15 cellular contexts compared by ENCODE assay signal in the genomic region with DNA sequence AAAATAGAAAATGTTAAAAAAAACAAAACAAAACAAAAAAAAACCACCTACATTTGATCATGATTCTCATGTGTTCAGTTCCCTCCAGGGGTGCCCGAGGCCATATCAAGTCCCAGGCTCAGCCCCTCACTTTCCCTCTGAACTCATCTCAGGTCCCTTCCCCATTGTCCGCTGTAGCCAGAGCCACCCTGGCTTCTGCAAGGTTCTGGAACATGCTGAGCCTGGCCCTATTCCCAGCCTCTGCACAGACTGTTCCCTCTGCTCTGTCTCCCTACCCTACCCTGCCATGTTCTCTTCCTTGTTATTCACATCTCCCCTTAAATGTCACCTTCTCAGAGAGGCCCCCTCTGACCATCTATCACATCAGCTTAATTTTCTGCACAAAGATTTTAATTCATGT. TPM values are rescaled to one million over a fixed set of nuclear protein-coding genes. Genes with fewer than 3 reads are reported as not detected.
DNase-seq lines count a peak whose midpoint lies in the region; ATAC-seq and TF ChIP-seq lines count a peak whose summit lies in the region.
"Had no signal": no experiment of that assay in that cellular context is flagged by ENCODE, and none has a peak within 500 bp of the region (broad histone marks: within the 10 kb centered on the region; RNA-seq: fewer than 3 reads in every experiment).

No MANE protein-coding gene starts in this region.

- TF ChIP-seq CTCF in HFFc6 (IDR thresholded peaks at IDR 0.05) = no peak
- TF ChIP-seq CTCF in esophagus muscularis mucosa (IDR thresholded peaks at IDR 0.05) = no peak
- TF ChIP-seq CTCF in suprapubic skin (IDR thresholded peaks at IDR 0.05) = no peak

- H3K4me1 Mint-ChIP-seq in HFFc6 (ENCODE audit: low read depth) = peaks cover 29% of the 10 kb centered on the region
- H3K4me1 Mint-ChIP-seq in activated CD4-positive, alpha-beta T cell treated with anti-CD3 and anti-CD28 coated beads for 36 hours = no peaks in the 10 kb centered on the region

- H3K36me3 Mint-ChIP-seq in HFFc6 (ENCODE audit: low read depth) = peaks cover 8% of the 10 kb centered on the region; the same call in 1 of the 2 replicates
- no peaks in the 10 kb centered on the region for H3K36me3 Mint-ChIP-seq in activated CD4-positive, alpha-beta T cell treated with anti-CD3 and anti-CD28 coated beads for 36 hours (ENCODE audit: low read depth)

- H3K27ac Mint-ChIP-seq in HFFc6 = peak overlapping the region; percentile 1; the same call in 1 of the 2 replicates
- no peak overlapping the region for H3K27ac Mint-ChIP-seq in activated CD4-positive, alpha-beta T cell treated with anti-CD3 and anti-CD28 coated beads for 36 hours
- H3K27ac Mint-ChIP-seq: CD4-positive, alpha-beta T cell had no signal

- intact Hi-C loops in esophagus muscularis mucosa (cut with DNase I) = no loop called here
- intact Hi-C loops in activated CD4-positive, alpha-beta T cell treated with anti-CD3 and anti-CD28 coated beads for 36 hours (cut with DNase I, micrococcal nuclease) = no loop called here

- no peaks in the 10 kb centered on the region for H3K9me3 Mint-ChIP-seq in HFFc6
- H3K9me3 Mint-ChIP-seq in activated CD4-positive, alpha-beta T cell treated with anti-CD3 and anti-CD28 coated beads for 36 hours (ENCODE audit: low read depth) = no peaks in the 10 kb centered on the region
- H3K9me3 Mint-ChIP-seq: activated T-cell treated with anti-CD3 and anti-CD28 coated beads, Interleukin-2, amount 50 U/mL, for 4 hours; CD4-positive, alpha-beta T cell had no signal

- DNase-seq in HFFc6 (no peak), esophagus muscularis mucosa (ENCODE audit: extremely low spot score) (no peak), medulla oblongata (ENCODE audit: extremely low spot score) (peak; percentile 72), suprapubic skin (ENCODE audit: low spot score in 2 of 2) (peak; percentile 57 to 58), SKM-1 (lab: John Stamatoyannopoulos, UW; ENCODE audit: unreplicated experiment) (no peak), iPS-NIHi11 (ENCODE audit: low spot score) (no peak)
- DNase-seq in stimulated activated CD4-positive, alpha-beta T cell treated with anti-CD3 and anti-CD28 coated beads, Interleukin-1b, Interleukin-23, amount 100 ng/mL, for 48 hours = no peak
- no peak for DNase-seq in activated CD4-positive, alpha-beta T cell treated with anti-CD3 and anti-CD28 coated beads for 36 hours
- DNase-seq: activated T-cell treated with anti-CD3 and anti-CD28 coated beads, Interleukin-2, amount 50 U/mL, for 4 hours; KBM-7; NCI-H1930 had no signal

- no peaks in the 10 kb centered on the region for H3K27me3 ChIP-seq in esophagus muscularis mucosa
- H3K27me3 ChIP-seq in suprapubic skin = no peaks in the 10 kb centered on the region

- TF ChIP-seq EP300 in esophagus muscularis mucosa (IDR thresholded peaks at IDR 0.05) = no peak
- no peak for TF ChIP-seq EP300 in suprapubic skin (IDR thresholded peaks at IDR 0.05)

- CTCF ChIA-PET in activated CD4-positive, alpha-beta T cell treated with anti-CD3 and anti-CD28 coated beads for 36 hours (lab: Charles Lee) = no interaction called here

- 80% methylated on average over 2 of the region's 2 CpGs for WGBS in esophagus muscularis mucosa
- 47% methylated on average over 2 of the region's 2 CpGs for WGBS in suprapubic skin

- H3K4me1 ChIP-seq in esophagus muscularis mucosa = peaks cover 13 to 29% (median 24%) of the 10 kb centered on the region in 4 donors
- peaks cover 27% of the 10 kb centered on the region for H3K4me1 ChIP-seq in suprapubic skin

- H3K27ac ChIP-seq in esophagus muscularis mucosa (replicated peaks in 1 of 4) = peak overlapping the region in 3 of 4 donors; percentile 18 to 64 (median 57)
- peak overlapping the region; percentile 71 for H3K27ac ChIP-seq in suprapubic skin
- H3K27ac ChIP-seq: epithelial cell of prostate had no signal

- no peak for ATAC-seq in activated CD4-positive, alpha-beta T cell treated with anti-CD3 and anti-CD28 coated beads for 36 hours
- ATAC-seq: activated CD4-positive, CD25-positive, alpha-beta regulatory T cell treated with anti-CD3 and anti-CD28 coated beads, Interleukin-2, amount 50 U/mL, for 24 hours; activated T-cell treated with anti-CD3 and anti-CD28 coated beads, Interleukin-2, amount 50 U/mL, for 4 hours had no signal

- H3K4me3 ChIP-seq in esophagus muscularis mucosa (no peak overlapping the region), suprapubic skin (peak overlapping the region; percentile 12)
- H3K4me3 ChIP-seq: skin epidermis had no signal

- POLR2A ChIA-PET in activated CD4-positive, alpha-beta T cell treated with anti-CD3 and anti-CD28 coated beads for 36 hours (lab: Charles Lee) = no interaction called here

- peak overlapping the region; percentile 41 for H3K4me3 Mint-ChIP-seq in HFFc6
- no peak overlapping the region for H3K4me3 Mint-ChIP-seq in activated CD4-positive, alpha-beta T cell treated with anti-CD3 and anti-CD28 coated beads for 36 hours
- H3K4me3 Mint-ChIP-seq: activated T-cell treated with anti-CD3 and anti-CD28 coated beads, Interleukin-2, amount 50 U/mL, for 4 hours; CD4-positive, alpha-beta T cell had no signal

- H3K36me3 ChIP-seq in esophagus muscularis mucosa = peaks cover 0 to 11% (median 4%) of the 10 kb centered on the region in 4 donors
- H3K36me3 ChIP-seq in suprapubic skin = no peaks in the 10 kb centered on the region

- H3K27me3 Mint-ChIP-seq in HFFc6 (ENCODE audit: insufficient read depth) = peaks cover 7% of the 10 kb centered on the region
- no peaks in the 10 kb centered on the region for H3K27me3 Mint-ChIP-seq in activated CD4-positive, alpha-beta T cell treated with anti-CD3 and anti-CD28 coated beads for 36 hours
- H3K27me3 Mint-ChIP-seq: CD4-positive, alpha-beta T cell had no signal

- no peaks in the 10 kb centered on the region for H3K9me3 ChIP-seq in esophagus muscularis mucosa
- no peaks in the 10 kb centered on the region for H3K9me3 ChIP-seq in suprapubic skin

- no peak for TF ChIP-seq POLR2A in esophagus muscularis mucosa (IDR thresholded peaks at IDR 0.05; ENCODE audit: low read depth)
- TF ChIP-seq POLR2A in suprapubic skin (IDR thresholded peaks at IDR 0.05) = no peak

RNA-seq across cellular contexts. Expression of a gene that starts 46.9 kb away (rescaled TPM):
- total RNA-seq in HFFc6 (2021; fragmentation: NEBNext Ultra II Directional; extraction: Animal tissue kit (Norgen Biotek cat#: 25700)) = 10 to 100 TPM; 29.1 to 43.8 (median 32.6) TPM
- total RNA-seq in esophagus muscularis mucosa (10 to 100 TPM; 26.3 to 35.2 (median 30.0) TPM), suprapubic skin (10 to 100 TPM; 13.6 to 27.0 (median 19.7) TPM)
- 1 to 10 TPM; 3.8 to 6.4 TPM for total RNA-seq in activated CD4-positive, alpha-beta T cell treated with anti-CD3 and anti-CD28 coated beads for 36 hours

RNA-seq across cellular contexts. Expression of a gene that starts 49.3 kb away (rescaled TPM):
- total RNA-seq in HFFc6 (2021; fragmentation: NEBNext Ultra II Directional; extraction: Animal tissue kit (Norgen Biotek cat#: 25700)) = 10 to 100 TPM; 44.7 to 61.4 (median 56.8) TPM
- total RNA-seq in esophagus muscularis mucosa = 10 to 100 TPM; 18.1 to 28.2 (median 24.2) TPM
- 10 to 100 TPM; 15.4 to 33.7 (median 21.4) TPM for total RNA-seq in suprapubic skin
- 100 to 1,000 TPM in 1 of 2 experiments, 10 to 100 TPM in 1; 93.5 to 122 TPM for total RNA-seq in activated CD4-positive, alpha-beta T cell treated with anti-CD3 and anti-CD28 coated beads for 36 hours

Comparison
In these comparisons a context has a peak if more than half of its experiments do, and no peak if none do; other contexts are left out.
1. DNase-seq: peak in medulla oblongata (single experiment) and suprapubic skin (2 of 2); none in HFFc6 (single experiment), esophagus muscularis mucosa (single experiment), stimulated activated CD4-positive, alpha-beta T cell treated with anti-CD3 and anti-CD28 coated beads, Interleukin-1b, Interleukin-23, amount 100 ng/mL, for 48 hours (single experiment), SKM-1 (single experiment), activated CD4-positive, alpha-beta T cell treated with anti-CD3 and anti-CD28 coated beads for 36 hours (single experiment) and iPS-NIHi11 (single experiment).